Comparison of ENCODE assay signal across 16 cellular contexts in the genomic region with DNA sequence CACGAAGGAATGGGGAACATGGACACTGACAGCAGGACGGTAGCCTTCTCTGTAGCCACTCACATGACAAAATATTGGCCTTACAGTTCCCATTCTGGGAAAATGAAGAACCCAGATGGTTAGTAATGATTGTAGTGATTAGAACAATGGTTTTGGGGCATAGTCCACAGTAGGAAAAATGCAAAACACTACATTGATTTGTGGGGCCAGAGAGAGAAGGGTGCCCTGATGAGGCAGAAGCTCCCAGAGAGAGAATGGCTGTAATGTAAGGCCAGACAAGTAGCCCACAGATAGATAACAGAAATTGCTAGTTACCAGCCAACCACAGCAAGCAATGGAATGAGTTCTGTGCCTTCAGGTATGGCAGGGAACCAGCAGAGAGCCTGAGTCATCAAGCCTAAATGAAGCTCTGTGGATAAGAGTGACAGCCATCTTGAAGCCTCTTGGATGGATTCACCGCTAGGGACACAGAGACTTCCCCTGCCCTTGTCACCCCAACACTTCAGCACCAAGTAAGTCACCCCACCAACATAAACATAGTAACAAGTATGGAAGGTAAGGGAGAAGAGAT.
DNase-seq lines count a peak whose midpoint lies in the region; ATAC-seq and TF ChIP-seq lines count a peak whose summit lies in the region.
"Had no signal": no experiment of that assay in that cellular context is flagged by ENCODE, and none has a peak within 500 bp of the region (broad histone marks: within the 10 kb centered on the region; RNA-seq: fewer than 3 reads in every experiment).

No MANE protein-coding gene starts in this region.

- no peak for TF ChIP-seq CTCF in astrocyte of the cerebellum (IDR thresholded peaks at IDR 0.05; ENCODE audit: low read depth, low read length, missing control alignments)

- no peaks in the 10 kb centered on the region for H3K9me3 ChIP-seq in right cardiac atrium (ENCODE audit: control insufficient read depth, low read length)
- H3K9me3 ChIP-seq: A549, pancreas, tibial nerve had no signal

- no peaks in the 10 kb centered on the region for H3K27me3 ChIP-seq in ACC112 (ENCODE audit: insufficient read depth, low read length)
- H3K27me3 ChIP-seq in right cardiac atrium (ENCODE audit: control insufficient read depth, insufficient read depth) = no peaks in the 10 kb centered on the region
- H3K27me3 ChIP-seq: pancreas, tibial nerve had no signal

- peak; percentile 53 for DNase-seq in HK-2 (ENCODE audit: unreplicated experiment)
- peak; percentile 49 for DNase-seq in astrocyte of the cerebellum (ENCODE audit: low read depth)
- peak; percentile 11 for DNase-seq in hepatic stellate cell (ENCODE audit: low spot score)
- DNase-seq in right cardiac atrium = no peak
- DNase-seq in activated CD8-positive, alpha-beta memory T cell treated with anti-CD3 and anti-CD28 coated beads, Interleukin-2, amount 50 U/mL, for 48 hours = no peak
- DNase-seq: activated CD4-positive, alpha-beta T cell treated with anti-CD3 and anti-CD28 coated beads, Interleukin-2, amount 10 ng/mL, durations not matched to agents 24 days and 14 days; cerebellar nuclear complex; GF-D8; NCI-H146; pancreas had no signal

- intact Hi-C loops in right cardiac atrium (cut with DNase I) = no loop called here

- ATAC-seq in right cardiac atrium = no peak
- ATAC-seq in GM21529 (IDR thresholded peaks at IDR 0.05; ENCODE audit: unreplicated experiment) = no peak
- no peak for ATAC-seq in GM19324 (IDR thresholded peaks at IDR 0.05; ENCODE audit: low FRiP score, unreplicated experiment)
- ATAC-seq: A549; pancreas; stimulated activated effector memory CD8-positive, alpha-beta T cell treated with anti-CD3 and anti-CD28 coated beads, Interleukin-12 subunit alpha, Interleukin-12 subunit beta, amount 100 ng/mL, for 72 hours had no signal

- in situ Hi-C loops in astrocyte of the cerebellum (cut with HindIII; ENCODE audit: low sequenced_read_pairs) = no loop called here

- no peak overlapping the region for H3K4me3 ChIP-seq in ACC112 (ENCODE audit: low read depth, low read length)
- H3K4me3 ChIP-seq in astrocyte of the cerebellum (ENCODE audit: low read depth, low read length) = no peak overlapping the region
- no peak overlapping the region for H3K4me3 ChIP-seq in right cardiac atrium (ENCODE audit: low read length)
- H3K4me3 ChIP-seq: A549, pancreas, tibial nerve had no signal

- 60% methylated on average over 3 of the region's 3 CpGs for WGBS in right cardiac atrium

- H3K4me1 ChIP-seq in ACC112 (ENCODE audit: control insufficient read depth, insufficient read depth, low read length, unreplicated experiment) = peaks cover 38% of the 10 kb centered on the region
- no peaks in the 10 kb centered on the region for H3K4me1 ChIP-seq in right cardiac atrium (ENCODE audit: control insufficient read depth, insufficient read depth, low read length)
- H3K4me1 ChIP-seq: A549, pancreas, tibial nerve had no signal

- H3K36me3 ChIP-seq in ACC112 (ENCODE audit: insufficient read depth, low read length) = peaks cover 5% of the 10 kb centered on the region; the same call in 1 of the 2 replicates
- H3K36me3 ChIP-seq: pancreas had no signal

- no peaks in the 10 kb centered on the region for H3K79me2 ChIP-seq in ACC112 (ENCODE audit: control insufficient read depth, insufficient read depth, low read length, unreplicated experiment)

- H3K27ac ChIP-seq in ACC112 (ENCODE audit: low read depth, low read length) = no peak overlapping the region
- H3K27ac ChIP-seq in right cardiac atrium (ENCODE audit: low read length) = no peak overlapping the region
- H3K27ac ChIP-seq: A549, pancreas, tibial nerve had no signal

- peak overlapping the region; percentile 14 for H2AFZ ChIP-seq in ACC112 (ENCODE audit: low read length, unreplicated experiment)

Comparison
In these comparisons a context has a peak if more than half of its experiments do, and no peak if none do; other contexts are left out.
1. DNase-seq: peak in HK-2 (single experiment), astrocyte of the cerebellum (single experiment) and hepatic stellate cell (single experiment); none in right cardiac atrium (0 of 3) and activated CD8-positive, alpha-beta memory T cell treated with anti-CD3 and anti-CD28 coated beads, Interleukin-2, amount 50 U/mL, for 48 hours (single experiment).